ENCODE assay signal across 8 cellular contexts in the genomic region with DNA sequence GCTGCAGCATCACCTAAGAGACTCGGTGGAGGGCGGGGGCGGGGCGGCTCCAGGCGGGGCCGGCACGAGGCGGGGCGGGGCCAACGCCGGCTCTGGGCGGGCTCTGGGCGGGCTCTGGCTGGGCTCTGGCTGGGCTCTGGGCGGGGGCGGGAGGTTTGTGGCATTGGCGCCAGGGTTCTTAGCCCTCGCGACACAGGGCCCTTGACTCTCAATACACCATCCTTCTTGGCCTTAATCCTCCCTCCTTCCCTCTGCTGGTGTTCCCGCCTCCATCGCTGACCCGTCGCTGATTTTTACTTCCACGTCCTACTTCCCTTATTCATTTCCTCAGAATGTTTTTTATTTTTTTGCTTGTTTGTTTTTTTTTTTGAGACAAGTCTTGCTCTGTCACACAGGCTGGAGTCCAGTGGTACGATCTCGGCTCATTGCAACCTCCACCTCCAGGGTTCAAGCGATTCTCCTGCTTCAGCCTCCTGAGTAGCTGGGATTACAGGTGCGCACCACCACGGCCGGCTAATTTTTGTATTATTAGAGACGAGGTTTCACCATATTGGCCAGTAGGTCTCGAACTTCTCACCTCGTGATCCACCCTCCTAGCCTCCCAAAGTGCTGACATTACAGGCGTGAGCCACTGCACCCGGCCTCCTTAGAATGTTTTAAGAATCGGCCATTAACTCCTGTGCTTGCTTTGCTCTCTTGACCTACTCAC. TPM values are rescaled to one million over a fixed set of nuclear protein-coding genes. Genes with fewer than 3 reads are reported as not detected.
DNase-seq lines count a peak whose midpoint lies in the region; ATAC-seq and TF ChIP-seq lines count a peak whose summit lies in the region.

A gene with protein sequence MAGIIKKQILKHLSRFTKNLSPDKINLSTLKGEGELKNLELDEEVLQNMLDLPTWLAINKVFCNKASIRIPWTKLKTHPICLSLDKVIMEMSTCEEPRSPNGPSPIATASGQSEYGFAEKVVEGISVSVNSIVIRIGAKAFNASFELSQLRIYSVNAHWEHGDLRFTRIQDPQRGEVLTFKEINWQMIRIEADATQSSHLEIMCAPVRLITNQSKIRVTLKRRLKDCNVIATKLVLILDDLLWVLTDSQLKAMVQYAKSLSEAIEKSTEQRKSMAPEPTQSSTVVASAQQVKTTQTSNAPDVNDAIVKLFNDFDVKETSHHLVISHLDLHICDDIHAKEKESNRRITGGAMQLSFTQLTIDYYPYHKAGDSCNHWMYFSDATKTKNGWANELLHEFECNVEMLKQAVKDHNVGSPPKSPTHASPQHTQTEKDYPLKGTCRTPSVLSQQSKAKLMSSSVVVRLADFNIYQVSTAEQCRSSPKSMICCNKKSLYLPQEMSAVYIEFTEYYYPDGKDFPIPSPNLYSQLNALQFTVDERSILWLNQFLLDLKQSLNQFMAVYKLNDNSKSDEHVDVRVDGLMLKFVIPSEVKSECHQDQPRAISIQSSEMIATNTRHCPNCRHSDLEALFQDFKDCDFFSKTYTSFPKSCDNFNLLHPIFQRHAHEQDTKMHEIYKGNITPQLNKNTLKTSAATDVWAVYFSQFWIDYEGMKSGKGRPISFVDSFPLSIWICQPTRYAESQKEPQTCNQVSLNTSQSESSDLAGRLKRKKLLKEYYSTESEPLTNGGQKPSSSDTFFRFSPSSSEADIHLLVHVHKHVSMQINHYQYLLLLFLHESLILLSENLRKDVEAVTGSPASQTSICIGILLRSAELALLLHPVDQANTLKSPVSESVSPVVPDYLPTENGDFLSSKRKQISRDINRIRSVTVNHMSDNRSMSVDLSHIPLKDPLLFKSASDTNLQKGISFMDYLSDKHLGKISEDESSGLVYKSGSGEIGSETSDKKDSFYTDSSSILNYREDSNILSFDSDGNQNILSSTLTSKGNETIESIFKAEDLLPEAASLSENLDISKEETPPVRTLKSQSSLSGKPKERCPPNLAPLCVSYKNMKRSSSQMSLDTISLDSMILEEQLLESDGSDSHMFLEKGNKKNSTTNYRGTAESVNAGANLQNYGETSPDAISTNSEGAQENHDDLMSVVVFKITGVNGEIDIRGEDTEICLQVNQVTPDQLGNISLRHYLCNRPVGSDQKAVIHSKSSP (N-terminal part only) (minus strand): TSS at position 24 of the 709 bp plus-strand sequence. CDS start 239 bp downstream, outside the sequence.

- ATAC-seq in GM18868 (IDR thresholded peaks at IDR 0.05; ENCODE audit: unreplicated experiment) (peak; percentile 75), HG03103 (IDR thresholded peaks at IDR 0.05; ENCODE audit: low read depth, unreplicated experiment) (peak; percentile 70)

- no peaks in the 10 kb centered on the region for H3K9me3 Mint-ChIP-seq in MCF 10A (ENCODE audit: unreplicated experiment)

- H3K27me3 ChIP-seq in iPS-20b (ENCODE audit: insufficient read depth, low read length) = no peaks in the 10 kb centered on the region

- peak within 1 kb of the TSS; percentile 94 for H3K27ac Mint-ChIP-seq in MCF 10A (ENCODE audit: low read depth, unreplicated experiment)

- H3K4me1 ChIP-seq in iPS-20b (ENCODE audit: insufficient read depth, low read length) = peaks cover 8% of the 10 kb centered on the region

- CTCF ChIA-PET in MCF 10A (lab: Yijun Ruan, JAX) = interaction anchor here (1.2 kb wide), 1 partner anchor 12 kb away, joined by 4 read pairs; no protein-coding TSS in a partner anchor

- TF ChIP-seq CTCF in VCaP (conservative IDR thresholded peaks at IDR 0.05) (no peak), MCF 10A (IDR thresholded peaks at IDR 0.05; ENCODE audit: unreplicated experiment) (no peak)

- H3K27ac ChIP-seq in VCaP (peak within 1 kb of the TSS; percentile 98), iPS-20b (ENCODE audit: low read length) (peak within 1 kb of the TSS; percentile 74), skin epidermis (peak within 1 kb of the TSS; percentile 75 to 99 (median 96))

- H3K27me3 Mint-ChIP-seq in MCF 10A (ENCODE audit: insufficient read depth, unreplicated experiment) = no peaks in the 10 kb centered on the region

- H3K4me1 Mint-ChIP-seq in MCF 10A (ENCODE audit: insufficient read depth, unreplicated experiment) = peaks cover 24% of the 10 kb centered on the region

- H3K4me3 Mint-ChIP-seq in MCF 10A (ENCODE audit: unreplicated experiment) = peak within 1 kb of the TSS; percentile 89

- H3K36me3 Mint-ChIP-seq in MCF 10A (ENCODE audit: insufficient read depth, unreplicated experiment) = no peaks in the 10 kb centered on the region

- H3K9me3 ChIP-seq in iPS-20b (ENCODE audit: insufficient read depth, low read depth, low read length) = no peaks in the 10 kb centered on the region

- intact Hi-C loops in MCF 10A (cut with micrococcal nuclease) = loop anchor here (1.0 to 5.0 kb wide), 2 partner anchors 56 to 331 kb away; no protein-coding TSS in a partner anchor

- H3K9ac ChIP-seq in iPS-20b (ENCODE audit: low read depth, low read length) = peak within 1 kb of the TSS; percentile 96

- no peaks in the 10 kb centered on the region for H3K36me3 ChIP-seq in iPS-20b (ENCODE audit: insufficient read depth, low read depth, low read length)

- BruUV-seq in MCF 10A (replicated peaks; lab: Mats Ljungman, UMichigan) = no TSS peak

- POLR2A ChIA-PET in MCF 10A (lab: Yijun Ruan, JAX) = interaction anchor here (0.7 kb wide), 1 partner anchor 23 kb away, joined by 3 read pairs; no protein-coding TSS in a partner anchor

- DNase-seq in 8988T (peak; percentile 43), NCI-H2196 (lab: John Stamatoyannopoulos, UW; ENCODE audit: unreplicated experiment) (peak; percentile 87), MCF 10A (ENCODE audit: unreplicated experiment) (peak; percentile 82)

- peak within 1 kb of the TSS; percentile 94 for H3K4me3 ChIP-seq in iPS-20b (ENCODE audit: low read length)
- H3K4me3 ChIP-seq in skin epidermis = peak within 1 kb of the TSS; percentile 77 to 99 (median 95)

RNA-seq across cellular contexts. Expression of the gene that starts here (rescaled TPM):
- total RNA-seq in MCF 10A (2022) = 17.7 and 20.1 TPM in 2 replicates

Comparison
In these comparisons a context has a peak if more than half of its experiments do, and no peak if none do; other contexts are left out.
1. Peak in every context shown above with its lines: DNase-seq, ATAC-seq, H3K4me3 ChIP-seq and H3K27ac ChIP-seq.